29 cellular contexts compared by ENCODE assay signal in the genomic region with DNA sequence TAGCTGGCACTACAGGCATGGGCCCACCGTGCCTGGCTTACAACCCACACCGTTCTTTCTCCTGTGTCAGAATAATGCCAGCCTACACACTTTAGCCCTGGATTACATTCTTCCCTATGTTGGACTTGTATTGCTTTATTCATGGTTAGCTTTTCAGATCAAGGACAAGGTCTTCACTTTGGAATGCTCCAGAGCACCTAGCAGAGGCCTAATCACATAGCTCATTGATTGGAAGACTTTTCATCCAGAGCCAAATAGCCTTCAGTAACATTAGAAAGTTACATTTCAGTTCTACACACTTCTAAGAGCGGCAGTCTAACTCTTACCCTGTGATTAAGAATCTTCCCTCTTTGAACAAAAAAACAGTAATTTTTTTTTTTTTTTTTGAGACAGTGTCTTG.
"Had no signal": no experiment of that assay in that cellular context is flagged by ENCODE, and none has a peak within 500 bp of the region (broad histone marks: within the 10 kb centered on the region; RNA-seq: fewer than 3 reads in every experiment).

No MANE protein-coding gene starts in this region.

- H3K27ac ChIP-seq: stomach, suprapubic skin, testis, thoracic aorta, thyroid gland, tibial artery, tibial nerve, transverse colon, upper lobe of left lung, upper lobe of right lung, uterus, vagina had no signal

- FAIRE-seq: urothelium cell line had no signal

- H3K4me3 ChIP-seq: stomach, suprapubic skin, testis, thoracic aorta, thyroid gland, tibial artery, tibial nerve, transverse colon, upper lobe of left lung, upper lobe of right lung, uterus, vagina had no signal

- H3K27me3 Mint-ChIP-seq: stimulated activated naive B cell treated with anti-CD40 and anti-IgM and Interleukin-4, amounts not matched to agents 10 μg/mL and 1 μg/mL and 100 μg/mL, for 72 hours; stimulated activated naive CD8-positive, alpha-beta T cell treated with anti-CD3 and anti-CD28 coated beads, Interleukin-15, Interleukin-2, amounts not matched to agents 100 ng/mL and 50 ng/mL, for 24 hours; type B pancreatic cell had no signal

- H3K4me1 ChIP-seq: stomach, suprapubic skin, testis, thyroid gland, tibial artery, tibial nerve, transverse colon, upper lobe of left lung, upper lobe of right lung, uterus, vagina had no signal

- H3K27me3 ChIP-seq: stomach, suprapubic skin, testis, thyroid gland, tibial artery, tibial nerve, transverse colon, upper lobe of left lung, upper lobe of right lung, uterus, vagina had no signal

- H3K9me3 ChIP-seq: stomach, suprapubic skin, testis, thoracic aorta, thyroid gland, tibial artery, tibial nerve, transverse colon, upper lobe of left lung, upper lobe of right lung, uterus, vagina had no signal

- H3K4me1 Mint-ChIP-seq: stimulated activated effector memory CD8-positive, alpha-beta T cell treated with anti-CD3 and anti-CD28 coated beads, Interleukin-12 subunit alpha, Interleukin-12 subunit beta, amount 100 ng/mL, for 72 hours; stimulated activated memory B cell treated with anti-CD40 and anti-IgM and Interleukin-4, amounts not matched to agents 10 μg/mL and 1 μg/mL and 100 μg/mL, for 72 hours had no signal

- ATAC-seq: stimulated activated effector memory CD8-positive, alpha-beta T cell treated with anti-CD3 and anti-CD28 coated beads, Interleukin-12 subunit alpha, Interleukin-12 subunit beta, amount 100 ng/mL, for 72 hours; stimulated activated memory B cell treated with anti-CD40 and anti-IgM and Interleukin-4, amounts not matched to agents 10 μg/mL and 1 μg/mL and 100 μg/mL, for 72 hours; stimulated activated naive B cell treated with anti-CD40 and anti-IgM and Interleukin-4, amounts not matched to agents 10 μg/mL and 1 μg/mL and 100 μg/mL, for 72 hours; stimulated activated naive CD8-positive, alpha-beta T cell treated with anti-CD3 and anti-CD28 coated beads, Interleukin-15, amount 100 ng/mL, for 72 hours; stimulated activated naive CD8-positive, alpha-beta T cell treated with anti-CD3 and anti-CD28 coated beads, Interleukin-15, Interleukin-2, amounts not matched to agents 100 U/mL and 50 U/mL, for 24 hours; upper lobe of right lung had no signal

- H3K27ac Mint-ChIP-seq: stimulated activated effector memory CD8-positive, alpha-beta T cell treated with anti-CD3 and anti-CD28 coated beads, Interleukin-12 subunit alpha, Interleukin-12 subunit beta, amount 100 ng/mL, for 72 hours; stimulated activated memory B cell treated with anti-CD40 and anti-IgM and Interleukin-4, amounts not matched to agents 10 μg/mL and 1 μg/mL and 100 μg/mL, for 72 hours; stimulated activated naive B cell treated with anti-CD40 and anti-IgM and Interleukin-4, amounts not matched to agents 10 μg/mL and 1 μg/mL and 100 μg/mL, for 72 hours; stimulated activated naive CD8-positive, alpha-beta T cell treated with anti-CD3 and anti-CD28 coated beads, Interleukin-15, Interleukin-2, amounts not matched to agents 100 ng/mL and 50 ng/mL, for 24 hours; type B pancreatic cell had no signal

- H3K36me3 Mint-ChIP-seq: stimulated activated effector memory CD8-positive, alpha-beta T cell treated with anti-CD3 and anti-CD28 coated beads, Interleukin-12 subunit alpha, Interleukin-12 subunit beta, amount 100 ng/mL, for 72 hours; stimulated activated memory B cell treated with anti-CD40 and anti-IgM and Interleukin-4, amounts not matched to agents 10 μg/mL and 1 μg/mL and 100 μg/mL, for 72 hours; stimulated activated naive B cell treated with anti-CD40 and anti-IgM and Interleukin-4, amounts not matched to agents 10 μg/mL and 1 μg/mL and 100 μg/mL, for 72 hours; type B pancreatic cell had no signal

- DNase-seq: stimulated activated CD4-positive, alpha-beta T cell treated with anti-CD3 and anti-CD28 coated beads, Interleukin-2, amount 100 ng/mL, for 48 hours; stimulated activated CD4-positive, alpha-beta T cell treated with anti-CD3 and anti-CD28 coated beads, Interleukin-4, amount 100 ng/mL, for 1 hour; stimulated activated CD4-positive, alpha-beta T cell treated with anti-CD3 and anti-CD28 coated beads, Interleukin-4, amount 100 ng/mL, for 24 hours; stimulated activated CD4-positive, alpha-beta T cell treated with anti-CD3 and anti-CD28 coated beads, Interleukin-4, amount 100 ng/mL, for 4 hours; stimulated activated CD8-positive, alpha-beta memory T cell treated with anti-CD3 and anti-CD28 coated beads, Interleukin-4, amount 100 ng/mL, for 48 hours; stimulated activated naive B cell treated with anti-CD40 and anti-IgM and Interleukin-4, amounts not matched to agents 10 μg/mL and 1 μg/mL and 100 μg/mL, for 72 hours; stimulated activated naive CD4-positive, alpha-beta T cell; stimulated activated naive CD4-positive, alpha-beta T cell treated with Interleukin-2 at 50 U/mL for 16 hours; stimulated activated naive CD8-positive, alpha-beta T cell treated with anti-CD3 and anti-CD28 coated beads, Interleukin-15, amount 100 ng/mL, for 72 hours; stimulated activated naive CD8-positive, alpha-beta T cell treated with anti-CD3 and anti-CD28 coated beads, Interleukin-15, Interleukin-2, amounts not matched to agents 100 U/mL and 50 U/mL, for 24 hours; stomach; substantia nigra; testis; thyroid gland; tibial artery; transverse colon; trophoblast cell; upper lobe of left lung; upper lobe of right lung; uterus had no signal

- H3K4me3 Mint-ChIP-seq: stimulated activated effector memory CD8-positive, alpha-beta T cell treated with anti-CD3 and anti-CD28 coated beads, Interleukin-12 subunit alpha, Interleukin-12 subunit beta, amount 100 ng/mL, for 72 hours; stimulated activated memory B cell treated with anti-CD40 and anti-IgM and Interleukin-4, amounts not matched to agents 10 μg/mL and 1 μg/mL and 100 μg/mL, for 72 hours; stimulated activated naive B cell treated with anti-CD40 and anti-IgM and Interleukin-4, amounts not matched to agents 10 μg/mL and 1 μg/mL and 100 μg/mL, for 72 hours; stimulated activated naive CD8-positive, alpha-beta T cell treated with anti-CD3 and anti-CD28 coated beads, Interleukin-15, amount 100 ng/mL, for 72 hours; stimulated activated naive CD8-positive, alpha-beta T cell treated with anti-CD3 and anti-CD28 coated beads, Interleukin-15, Interleukin-2, amounts not matched to agents 100 ng/mL and 50 ng/mL, for 24 hours; type B pancreatic cell had no signal

- H3K9me3 Mint-ChIP-seq: stimulated activated effector memory CD8-positive, alpha-beta T cell treated with anti-CD3 and anti-CD28 coated beads, Interleukin-12 subunit alpha, Interleukin-12 subunit beta, amount 100 ng/mL, for 72 hours; stimulated activated memory B cell treated with anti-CD40 and anti-IgM and Interleukin-4, amounts not matched to agents 10 μg/mL and 1 μg/mL and 100 μg/mL, for 72 hours; stimulated activated naive B cell treated with anti-CD40 and anti-IgM and Interleukin-4, amounts not matched to agents 10 μg/mL and 1 μg/mL and 100 μg/mL, for 72 hours; stimulated activated naive CD8-positive, alpha-beta T cell treated with anti-CD3 and anti-CD28 coated beads, Interleukin-15, amount 100 ng/mL, for 72 hours; stimulated activated naive CD8-positive, alpha-beta T cell treated with anti-CD3 and anti-CD28 coated beads, Interleukin-15, Interleukin-2, amounts not matched to agents 100 ng/mL and 50 ng/mL, for 24 hours; type B pancreatic cell had no signal

- H3K36me3 ChIP-seq: stomach, suprapubic skin, thoracic aorta, thyroid gland, tibial artery, tibial nerve, transverse colon, upper lobe of left lung, upper lobe of right lung, uterus, vagina had no signal
